In genomic region chr5:124652514-124652819, GRCh38 we compare ENCODE assay signal across 1 cellular context.
TF ChIP-seq lines count a peak whose summit lies in the region.

No MANE protein-coding gene starts in this region.

TF ChIP-seq in GM12878, 131 proteins besides CTCF, POLR2A, EP300 and RAD21 (continued from another document):
- TF ChIP-seq E2F8 (IDR thresholded peaks at IDR 0.05; ENCODE audit: low read depth, partially characterized antibody) (no peak), IRF4 (IDR thresholded peaks at IDR 0.05; ENCODE audit: low read depth, low read length) (no peak), STAT1 (conservative IDR thresholded peaks at IDR 0.05) (no peak), ZNF622 (IDR thresholded peaks at IDR 0.05) (no peak), KLF5 (IDR thresholded peaks at IDR 0.05; ENCODE audit: partially characterized antibody) (no peak), SKIL (IDR thresholded peaks at IDR 0.05; ENCODE audit: low read depth, poor library complexity, severe bottlenecking) (no peak), NR2F1 (conservative IDR thresholded peaks at IDR 0.05) (no peak), LARP7 (IDR thresholded peaks at IDR 0.05) (no peak), ZNF207 (IDR thresholded peaks at IDR 0.05; ENCODE audit: borderline replicate concordance) (no peak)
